9 cellular contexts compared by ENCODE assay signal in the genomic region with DNA sequence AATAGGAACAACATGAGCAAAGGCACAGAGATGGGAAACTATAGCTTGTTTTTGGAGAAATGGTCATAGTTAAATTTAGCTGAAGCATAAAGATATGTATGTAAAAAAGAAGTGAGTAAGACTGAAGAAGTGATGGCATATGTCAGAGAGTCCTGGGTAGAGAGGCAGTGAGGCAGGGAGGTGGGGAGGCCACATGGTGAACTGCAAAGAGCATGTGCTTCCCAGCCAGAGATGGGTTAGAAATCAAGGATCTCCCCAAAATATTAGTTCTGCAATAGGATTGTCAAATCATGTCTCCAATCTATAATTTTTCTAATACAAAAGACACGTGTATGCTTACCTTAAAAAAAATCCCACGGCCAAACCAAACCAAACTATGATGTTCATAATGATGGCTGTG.
DNase-seq lines count a peak whose midpoint lies in the region; ATAC-seq, FAIRE-seq and TF ChIP-seq lines count a peak whose summit lies in the region.
"Had no signal": no experiment of that assay in that cellular context is flagged by ENCODE, and none has a peak within 500 bp of the region (broad histone marks: within the 10 kb centered on the region; RNA-seq: fewer than 3 reads in every experiment).

No MANE protein-coding gene starts in this region.

- H3K9ac ChIP-seq in mammary epithelial cell (ENCODE audit: insufficient read depth, low read length) (no peak overlapping the region), HUES48 (ENCODE audit: low read depth, low read length) (peak overlapping the region; percentile 38; the same call in 1 of the 2 replicates), GM12878 (ENCODE audit: control insufficient read depth, insufficient read depth, low read length) (no peak overlapping the region)
- H3K9ac ChIP-seq: BLaER1 had no signal

- TF ChIP-seq POLR2A in breast epithelium (IDR thresholded peaks at IDR 0.05) (no peak), GM12878 (IDR thresholded peaks at IDR 0.05; ENCODE audit: low read depth, low read length) (no peak), transverse colon (IDR thresholded peaks at IDR 0.05) (no peak)

- H3K4me3 ChIP-seq in mammary epithelial cell (replicated peaks in 1 of 3; ENCODE audit: insufficient read depth in 1 of 3, low read depth in 2 of 3, low read length in 3 of 3) (no peak overlapping the region), breast epithelium (no peak overlapping the region), HUES48 (ENCODE audit: low read depth, low read length) (no peak overlapping the region), GM12878 (no peak overlapping the region), lower lobe of right lung (no peak overlapping the region), transverse colon (no peak overlapping the region)
- H3K4me3 ChIP-seq: BLaER1 had no signal

- dilution Hi-C loops in mammary epithelial cell (cut with HindIII; ENCODE audit: low sequenced_read_pairs), result no loop called here

- TF ChIP-seq CTCF in mammary epithelial cell (conservative IDR thresholded peaks at IDR 0.05 in 1 of 2, IDR thresholded peaks at IDR 0.05 in 1 of 2; ENCODE audit: extremely low read depth in 1 of 2, insufficient read depth in 1 of 2, low read depth in 1 of 2, low read length in 2 of 2) (no peak), breast epithelium (IDR thresholded peaks at IDR 0.05) (no peak), GM12878 (IDR thresholded peaks at IDR 0.05 in 2 of 3, conservative IDR thresholded peaks at IDR 0.05 in 1 of 3; ENCODE audit: control insufficient read depth in 2 of 3, extremely low read depth in 1 of 3, insufficient read depth in 1 of 3, low read depth in 3 of 3, low read length in 3 of 3) (no peak), lower lobe of right lung (IDR thresholded peaks at IDR 0.05) (no peak), transverse colon (IDR thresholded peaks at IDR 0.05) (no peak)

- RAD21 ChIA-PET in GM12878 (lab: Charles Lee; ENCODE audit: unreplicated experiment), result interaction anchor here (0.9 to 6.7 kb wide), 28 partner anchors 10 to 442 kb away, joined by 3 to 129 read pairs (median 4); no protein-coding TSS in a partner anchor

- 85% methylated on average over 2 of the region's 2 CpGs for WGBS in mammary epithelial cell (ENCODE audit: low coverage, missing lambda C conversion rate)
- 58% methylated on average over 2 of the region's 2 CpGs for WGBS in GM12878 (ENCODE audit: insufficient coverage, insufficient replicate concordance, low lambda C conversion rate, missing lambda C conversion rate)
- WGBS in transverse colon (ENCODE audit: low coverage in 1 of 2), 2 donors, result 66 to 76% methylated on average over 2 of the region's 2 CpGs

- in situ Hi-C loops in mammary epithelial cell (cut with MboI; ENCODE audit: low sequenced_read_pairs in 2 of 2) (loop anchor here in 1 of 2 donors (25.0 kb wide), 1 partner anchor 320 kb away; no protein-coding TSS in a partner anchor), GM12878 (cut with MboI) (loop anchor here (5.0 to 10.0 kb wide), 2 partner anchors 325 to 397 kb away; no protein-coding TSS in a partner anchor), transverse colon (cut with MboI; ENCODE audit: low pct_ligation_motif_present in 1 of 4, low pct_unique_long_range_greater_than_20kb in 1 of 4, low sequenced_read_pairs in 3 of 4) (loop anchor here in 3 of 4 donors (25.0 kb wide), 2 partner anchors 320 to 395 kb away; no protein-coding TSS in a partner anchor)

- no peak for TF ChIP-seq RAD21 in GM12878 (IDR thresholded peaks at IDR 0.05; ENCODE audit: insufficient read depth, low read depth, low read length)

- H3K9me3 ChIP-seq in mammary epithelial cell (replicated peaks; ENCODE audit: insufficient read depth, low read length) (no peaks in the 10 kb centered on the region), breast epithelium (no peaks in the 10 kb centered on the region), HUES48 (ENCODE audit: control insufficient read depth, insufficient read depth, low read length) (no peaks in the 10 kb centered on the region), GM12878 (replicated peaks; ENCODE audit: control insufficient read depth, insufficient read depth, low read length) (no peaks in the 10 kb centered on the region), lower lobe of right lung (no peaks in the 10 kb centered on the region), transverse colon (no peaks in the 10 kb centered on the region)
- H3K9me3 ChIP-seq: BLaER1 had no signal

- H3K4me2 ChIP-seq in mammary epithelial cell (ENCODE audit: insufficient read depth, low read depth, low read length) (no peak overlapping the region), GM12878 (ENCODE audit: control insufficient read depth, insufficient read depth) (no peak overlapping the region)

- no peaks in the 10 kb centered on the region for H3K27me3 ChIP-seq in mammary epithelial cell (ENCODE audit: insufficient read depth, low read length)
- H3K27me3 ChIP-seq in breast epithelium, result peaks cover 0 to 10% of the 10 kb centered on the region in 2 donors
- H3K27me3 ChIP-seq in HUES48 (ENCODE audit: control insufficient read depth, insufficient read depth, low read length), result peaks cover 20% of the 10 kb centered on the region
- H3K27me3 ChIP-seq in GM12878 (replicated peaks in 1 of 2; ENCODE audit: control insufficient read depth in 2 of 2, insufficient read depth in 2 of 2, low read length in 1 of 2), result no peaks in the 10 kb centered on the region
- peaks cover 10% of the 10 kb centered on the region for H3K27me3 ChIP-seq in lower lobe of right lung (ENCODE audit: low read depth)
- peaks cover 7% of the 10 kb centered on the region for H3K27me3 ChIP-seq in transverse colon
- H3K27me3 ChIP-seq: BLaER1 had no signal

- BruUV-seq in mammary epithelial cell (replicated peaks; lab: Mats Ljungman, UMichigan), result no TSS peak
- BruUV-seq in GM12878 (replicated peaks; lab: Mats Ljungman, UMichigan), result no TSS peak

- ATAC-seq in GM12878, result peak; percentile 38; the same call in 2 of the 3 replicates
- ATAC-seq in lower lobe of right lung, result no peak

- H3K27ac ChIP-seq in mammary epithelial cell (ENCODE audit: insufficient read depth, low read depth, low read length), result no peak overlapping the region
- H3K27ac ChIP-seq in breast epithelium, result no peak overlapping the region
- H3K27ac ChIP-seq in HUES48 (ENCODE audit: low read depth, low read length), result no peak overlapping the region
- H3K27ac ChIP-seq in GM12878 (ENCODE audit: control insufficient read depth, insufficient read depth), result no peak overlapping the region
- H3K27ac ChIP-seq in lower lobe of right lung, result no peak overlapping the region
- H3K27ac ChIP-seq in transverse colon, result no peak overlapping the region
- H3K27ac ChIP-seq: BLaER1 had no signal

- DNase-seq in mammary epithelial cell, result no peak
- DNase-seq in breast epithelium (ENCODE audit: low spot score in 2 of 2), result no peak
- no peak for DNase-seq in GM12878 (ENCODE audit: low read depth, low spot score)
- DNase-seq in NCI-H446 treated with DMSO at 0.1 percent for 48 hours (lab: John Stamatoyannopoulos, UW), result no peak
- DNase-seq in lower lobe of right lung, result no peak
- no peak for DNase-seq in transverse colon
- DNase-seq: DMS79 treated with DMSO at 0.1 percent for 48 hours had no signal

- POLR2A ChIA-PET in GM12878 (lab: Charles Lee), result interaction anchor here (1.9 kb wide), 1 partner anchor 326 kb away, joined by 6 read pairs; no protein-coding TSS in a partner anchor

- no peaks in the 10 kb centered on the region for H3K79me2 ChIP-seq in mammary epithelial cell (ENCODE audit: insufficient read depth, low read length)
- no peaks in the 10 kb centered on the region for H3K79me2 ChIP-seq in GM12878 (ENCODE audit: control insufficient read depth, insufficient read depth, low read length)

- SMC1A ChIA-PET in GM12878 (lab: Charles Lee; ENCODE audit: uncharacterized antibody, unreplicated experiment), result interaction anchor here (0.6 to 10.0 kb wide), 31 partner anchors 9 to 432 kb away, joined by 3 to 184 read pairs (median 5); a partner anchor contains a TSS

- no peaks in the 10 kb centered on the region for H4K20me1 ChIP-seq in mammary epithelial cell (ENCODE audit: insufficient read depth, low read length)
- H4K20me1 ChIP-seq in GM12878 (ENCODE audit: control insufficient read depth, insufficient read depth), result no peaks in the 10 kb centered on the region
- H4K20me1 ChIP-seq: BLaER1 had no signal

- CTCF ChIA-PET in mammary epithelial cell (lab: Charles Lee; ENCODE audit: low non-redundant PET) (no interaction called here), GM12878 (lab: Yijun Ruan, JAX) (interaction anchor here (0.6 to 7.4 kb wide), 56 partner anchors 9 to 523 kb away, joined by 3 to 229 read pairs (median 4); a partner anchor contains a TSS)

- intact Hi-C loops in mammary epithelial cell (cut with micrococcal nuclease) (loop anchor here (1.0 to 10.0 kb wide), 4 partner anchors 77 to 420 kb away; a partner anchor contains a TSS), breast epithelium (cut with DNase I; ENCODE audit: low total_unique reads) (no loop called here), GM12878 (cut with micrococcal nuclease; ENCODE audit: unreplicated experiment) (loop anchor here (1.0 to 5.0 kb wide), 2 partner anchors 100 to 397 kb away; no protein-coding TSS in a partner anchor), lower lobe of right lung (cut with DNase I) (loop anchor here (10.0 kb wide), 1 partner anchor 327 kb away; no protein-coding TSS in a partner anchor), transverse colon (cut with DNase I; ENCODE audit: low total_unique reads) (loop anchor here (5.0 to 10.0 kb wide), 2 partner anchors 330 to 397 kb away; no protein-coding TSS in a partner anchor)

- FAIRE-seq in GM12878 (lab: Jason Lieb, UNC), result no peak

- H3K4me1 ChIP-seq in mammary epithelial cell (ENCODE audit: insufficient read depth, low read length) (no peaks in the 10 kb centered on the region), breast epithelium (no peaks in the 10 kb centered on the region), HUES48 (ENCODE audit: control insufficient read depth, insufficient read depth, low read length) (0 out of 2 replicates have a peak, but pooled peaks cover 5% of the 10 kb centered on the region), GM12878 (ENCODE audit: control insufficient read depth, insufficient read depth, low read length) (no peaks in the 10 kb centered on the region), lower lobe of right lung (peaks cover 3% of the 10 kb centered on the region), transverse colon (peaks cover 0 to 3% (median 2%) of the 10 kb centered on the region in 4 donors)

- TF ChIP-seq EP300 in GM12878 (IDR thresholded peaks at IDR 0.05; ENCODE audit: borderline replicate concordance in 1 of 2, control insufficient read depth in 1 of 2, low read depth in 2 of 2, low read length in 2 of 2) (no peak), transverse colon (IDR thresholded peaks at IDR 0.05; ENCODE audit: low read depth) (no peak)

- peak overlapping the region; percentile 83 for H2AFZ ChIP-seq in mammary epithelial cell (ENCODE audit: low read depth, low read length)
- no peak overlapping the region for H2AFZ ChIP-seq in GM12878 (ENCODE audit: control insufficient read depth, low read depth, low read length)

- H3K36me3 ChIP-seq in mammary epithelial cell (ENCODE audit: insufficient read depth, low read length), result no peaks in the 10 kb centered on the region
- H3K36me3 ChIP-seq in breast epithelium, result no peaks in the 10 kb centered on the region
- no peaks in the 10 kb centered on the region for H3K36me3 ChIP-seq in HUES48 (ENCODE audit: control insufficient read depth, insufficient read depth, low read length)
- H3K36me3 ChIP-seq in GM12878 (ENCODE audit: control insufficient read depth in 2 of 2, insufficient read depth in 2 of 2, low read length in 1 of 2), result no peaks in the 10 kb centered on the region
- no peaks in the 10 kb centered on the region for H3K36me3 ChIP-seq in lower lobe of right lung
- no peaks in the 10 kb centered on the region for H3K36me3 ChIP-seq in transverse colon
- H3K36me3 ChIP-seq: BLaER1 had no signal
